Comparison of ENCODE assay signal across 17 cellular contexts in the genomic region with DNA sequence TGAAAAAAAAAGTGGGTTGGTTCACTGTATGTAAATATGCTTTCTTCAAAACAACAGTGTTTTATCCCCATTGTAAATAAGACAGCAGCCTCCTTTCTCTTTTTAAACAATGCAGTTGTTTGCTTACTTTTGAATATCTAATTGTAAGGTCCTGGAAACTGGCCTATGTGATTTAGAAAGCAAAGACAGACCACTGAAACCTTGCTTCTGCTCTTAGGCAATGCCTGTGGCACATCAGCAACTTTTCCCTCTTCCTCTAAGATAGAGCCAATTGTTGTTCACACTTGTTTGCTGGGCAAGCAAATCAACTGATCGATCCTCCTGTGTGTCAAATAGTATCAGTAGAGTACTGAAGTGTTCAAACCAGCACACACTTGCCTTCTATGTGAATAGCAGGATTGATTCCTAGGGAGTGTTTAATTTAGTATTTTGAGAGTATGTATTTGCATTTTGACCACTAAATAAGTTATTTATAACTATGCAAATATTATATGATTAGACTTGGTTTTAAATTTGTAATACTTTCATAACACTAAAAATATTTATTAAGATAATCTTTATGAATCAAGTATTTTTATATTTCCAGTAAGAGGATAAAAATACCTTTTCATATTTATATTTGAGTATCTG. TPM values are rescaled to one million over a fixed set of nuclear protein-coding genes. Genes with fewer than 3 reads are reported as not detected.
A peak's percentile ranks its signal among the peaks of the same experiment; 100 is the strongest.
DNase-seq lines count a peak whose midpoint lies in the region; ATAC-seq and FAIRE-seq lines count a peak whose summit lies in the region.
"Had no signal": no experiment of that assay in that cellular context is flagged by ENCODE, and none has a peak within 500 bp of the region (broad histone marks: within the 10 kb centered on the region; RNA-seq: fewer than 3 reads in every experiment).

No MANE protein-coding gene starts in this region.

- H3K27ac Mint-ChIP-seq in activated CD8-positive, alpha-beta memory T cell treated with anti-CD3 and anti-CD28 coated beads, Interleukin-2, amount 10 ng/mL, durations not matched to agents 7 days and 5 days = no peak overlapping the region
- H3K27ac Mint-ChIP-seq: activated naive CD8-positive, alpha-beta T cell treated with anti-CD3 and anti-CD28 coated beads, Interleukin-2, amount 10 ng/mL, durations not matched to agents 7 days and 5 days; IgD-negative memory B cell; nephron had no signal

- peaks cover 1% of the 10 kb centered on the region for H3K27me3 Mint-ChIP-seq in activated CD8-positive, alpha-beta memory T cell treated with anti-CD3 and anti-CD28 coated beads, Interleukin-2, amount 10 ng/mL, durations not matched to agents 7 days and 5 days
- H3K27me3 Mint-ChIP-seq: activated naive CD8-positive, alpha-beta T cell treated with anti-CD3 and anti-CD28 coated beads, Interleukin-2, amount 10 ng/mL, durations not matched to agents 7 days and 5 days had no signal

- CTCF ChIA-PET in activated CD8-positive, alpha-beta memory T cell treated with anti-CD3 and anti-CD28 coated beads, Interleukin-2, amount 10 ng/mL, durations not matched to agents 7 days and 5 days (lab: Charles Lee) = no interaction called here

- no peaks in the 10 kb centered on the region for H3K9me3 Mint-ChIP-seq in activated CD8-positive, alpha-beta memory T cell treated with anti-CD3 and anti-CD28 coated beads, Interleukin-2, amount 10 ng/mL, durations not matched to agents 7 days and 5 days (ENCODE audit: low read depth)
- H3K9me3 Mint-ChIP-seq: activated naive CD8-positive, alpha-beta T cell treated with anti-CD3 and anti-CD28 coated beads, Interleukin-2, amount 10 ng/mL, durations not matched to agents 7 days and 5 days had no signal

- no peaks in the 10 kb centered on the region for H3K4me1 Mint-ChIP-seq in activated CD8-positive, alpha-beta memory T cell treated with anti-CD3 and anti-CD28 coated beads, Interleukin-2, amount 10 ng/mL, durations not matched to agents 7 days and 5 days
- H3K4me1 Mint-ChIP-seq: activated naive CD8-positive, alpha-beta T cell treated with anti-CD3 and anti-CD28 coated beads, Interleukin-2, amount 10 ng/mL, durations not matched to agents 7 days and 5 days; nephron had no signal

- no peak for DNase-seq in RCC 7860 (ENCODE audit: low spot score)
- no peak for DNase-seq in GDM1 (lab: John Stamatoyannopoulos, UW)
- no peak for DNase-seq in activated naive CD4-positive, alpha-beta T cell (lab: John Stamatoyannopoulos, UW)
- no peak for DNase-seq in activated CD8-positive, alpha-beta memory T cell treated with anti-CD3 and anti-CD28 coated beads, Interleukin-2, amount 10 ng/mL, durations not matched to agents 7 days and 5 days
- DNase-seq: activated naive CD8-positive, alpha-beta T cell treated with anti-CD3 and anti-CD28 coated beads, Interleukin-2, amount 10 ng/mL, durations not matched to agents 7 days and 5 days; erythroblast; left lung; NCI-H748 treated with DMSO at 0.1 percent for 48 hours; SHP77 treated with DMSO at 0.1 percent for 48 hours; substantia nigra had no signal

- ATAC-seq in GM18520 (IDR thresholded peaks at IDR 0.05; ENCODE audit: unreplicated experiment) (peak; percentile 70), GM21381 (IDR thresholded peaks at IDR 0.05; ENCODE audit: unreplicated experiment) (peak; percentile 80), HG03025 (IDR thresholded peaks at IDR 0.05; ENCODE audit: low FRiP score, unreplicated experiment) (peak; percentile 57), GM19023 (IDR thresholded peaks at IDR 0.05; ENCODE audit: unreplicated experiment) (no peak)
- no peak for ATAC-seq in activated CD8-positive, alpha-beta memory T cell treated with anti-CD3 and anti-CD28 coated beads, Interleukin-2, amount 10 ng/mL, durations not matched to agents 7 days and 5 days
- ATAC-seq: left lung had no signal

- H3K4me3 Mint-ChIP-seq in activated CD8-positive, alpha-beta memory T cell treated with anti-CD3 and anti-CD28 coated beads, Interleukin-2, amount 10 ng/mL, durations not matched to agents 7 days and 5 days = no peak overlapping the region
- H3K4me3 Mint-ChIP-seq: activated naive CD8-positive, alpha-beta T cell treated with anti-CD3 and anti-CD28 coated beads, Interleukin-2, amount 10 ng/mL, durations not matched to agents 7 days and 5 days; nephron had no signal

- no peaks in the 10 kb centered on the region for H3K36me3 Mint-ChIP-seq in activated CD8-positive, alpha-beta memory T cell treated with anti-CD3 and anti-CD28 coated beads, Interleukin-2, amount 10 ng/mL, durations not matched to agents 7 days and 5 days
- H3K36me3 Mint-ChIP-seq: activated naive CD8-positive, alpha-beta T cell treated with anti-CD3 and anti-CD28 coated beads, Interleukin-2, amount 10 ng/mL, durations not matched to agents 7 days and 5 days had no signal

- FAIRE-seq in RCC 7860 (lab: Jason Lieb, UNC) = peak; percentile 42

RNA-seq across cellular contexts. Expression of a gene that starts 55.4 kb away (rescaled TPM):
- not detected for total RNA-seq in activated CD8-positive, alpha-beta memory T cell treated with anti-CD3 and anti-CD28 coated beads, Interleukin-2, amount 10 ng/mL, durations not matched to agents 7 days and 5 days
- total RNA-seq: activated naive CD8-positive, alpha-beta T cell treated with anti-CD3 and anti-CD28 coated beads, Interleukin-2, amount 10 ng/mL, durations not matched to agents 7 days and 5 days; Daoy had no signal

Comparison
In these comparisons a context has a peak if more than half of its experiments do, and no peak if none do; other contexts are left out.
1. ATAC-seq: peak in GM18520 (single experiment), GM21381 (single experiment) and HG03025 (single experiment); none in GM19023 (single experiment) and activated CD8-positive, alpha-beta memory T cell treated with anti-CD3 and anti-CD28 coated beads, Interleukin-2, amount 10 ng/mL, durations not matched to agents 7 days and 5 days (single experiment).